Comparison of ENCODE assay signal across 8 cellular contexts in genomic region chr2:142865924-142866323, GRCh38. TPM values are rescaled to one million over a fixed set of nuclear protein-coding genes. Genes with fewer than 3 reads are reported as not detected.
DNase-seq lines count a peak whose midpoint lies in the region; ATAC-seq and TF ChIP-seq lines count a peak whose summit lies in the region.

No MANE protein-coding gene starts in this region.

- no peak for TF ChIP-seq CTCF in PC-9 (conservative IDR thresholded peaks at IDR 0.05)
- no peak for TF ChIP-seq CTCF in CD8-positive, alpha-beta T cell (IDR thresholded peaks at IDR 0.05)

- POLR2A ChIA-PET in PC-9 (lab: Charles Lee; ENCODE audit: unreplicated experiment) = interaction anchor here (0.6 kb wide), 1 partner anchor 33 kb away, joined by 3 read pairs; no protein-coding TSS in a partner anchor
- POLR2A ChIA-PET in CD8-positive, alpha-beta T cell (lab: Charles Lee) = no interaction called here

- H3K27ac ChIP-seq in PC-9 = peak overlapping the region; percentile 59; the same call in 1 of the 2 replicates
- no peak overlapping the region for H3K27ac ChIP-seq in CD8-positive, alpha-beta T cell (ENCODE audit: low read depth, low read length)

- intact Hi-C loops in PC-9 (cut with micrococcal nuclease; ENCODE audit: unreplicated experiment) = no loop called here
- intact Hi-C loops in activated naive CD4-positive, alpha-beta T cell treated with anti-CD3 and anti-CD28 coated beads for 36 hours (cut with micrococcal nuclease) = no loop called here
- intact Hi-C loops in CD8-positive, alpha-beta T cell (cut with DNase I, micrococcal nuclease) = no loop called here

- 0 out of 2 replicates have a peak overlapping the region, but pooled peaks have one; percentile 31 for H2AFZ ChIP-seq in PC-9

- no peaks in the 10 kb centered on the region for H3K27me3 Mint-ChIP-seq in naive B cell
- no peaks in the 10 kb centered on the region for H3K27me3 Mint-ChIP-seq in activated naive CD4-positive, alpha-beta T cell treated with anti-CD3 and anti-CD28 coated beads for 36 hours (ENCODE audit: low read depth)
- peaks cover 3% of the 10 kb centered on the region for H3K27me3 Mint-ChIP-seq in CD8-positive, alpha-beta T cell (ENCODE audit: low read depth)

- ATAC-seq in GM18909 (IDR thresholded peaks at IDR 0.05; ENCODE audit: poor library complexity, unreplicated experiment) = peak; percentile 98
- ATAC-seq in HG02884 (IDR thresholded peaks at IDR 0.05; ENCODE audit: unreplicated experiment) = peak; percentile 95
- peak; percentile 97 to 98 for ATAC-seq in naive B cell (ENCODE audit: low read depth in 2 of 2)
- ATAC-seq in CD8-positive, alpha-beta T cell = no peak

- peaks cover 0 to 2% (median 0%) of the 10 kb centered on the region in 7 donors for H3K9me3 Mint-ChIP-seq in naive B cell
- H3K9me3 Mint-ChIP-seq in activated naive CD4-positive, alpha-beta T cell treated with anti-CD3 and anti-CD28 coated beads for 36 hours = no peaks in the 10 kb centered on the region
- H3K9me3 Mint-ChIP-seq in CD8-positive, alpha-beta T cell = no peaks in the 10 kb centered on the region

- H3K36me3 Mint-ChIP-seq in naive B cell = no peaks in the 10 kb centered on the region
- no peaks in the 10 kb centered on the region for H3K36me3 Mint-ChIP-seq in activated naive CD4-positive, alpha-beta T cell treated with anti-CD3 and anti-CD28 coated beads for 36 hours (ENCODE audit: low read depth)
- no peaks in the 10 kb centered on the region for H3K36me3 Mint-ChIP-seq in CD8-positive, alpha-beta T cell

- peak overlapping the region; percentile 80 to 99 (median 88) for H3K27ac Mint-ChIP-seq in naive B cell
- H3K27ac Mint-ChIP-seq in activated naive CD4-positive, alpha-beta T cell treated with anti-CD3 and anti-CD28 coated beads for 36 hours = no peak overlapping the region
- no peak overlapping the region for H3K27ac Mint-ChIP-seq in CD8-positive, alpha-beta T cell

- H4K20me1 ChIP-seq in PC-9 (ENCODE audit: insufficient read depth) = no peaks in the 10 kb centered on the region

- BruUV-seq in PC-9 (replicated peaks; lab: Mats Ljungman, UMichigan) = no TSS peak

- H3K36me3 ChIP-seq in PC-9 (ENCODE audit: low read depth) = 0 out of 2 replicates have a peak, but pooled peaks cover 4% of the 10 kb centered on the region
- H3K36me3 ChIP-seq in CD8-positive, alpha-beta T cell (ENCODE audit: insufficient read depth, low read length) = no peaks in the 10 kb centered on the region

- no peaks in the 10 kb centered on the region for H3K9me2 ChIP-seq in PC-9 (ENCODE audit: insufficient read depth)

- peaks cover 25% of the 10 kb centered on the region for H3K4me1 ChIP-seq in PC-9 (replicated peaks; ENCODE audit: insufficient read depth)
- no peaks in the 10 kb centered on the region for H3K4me1 ChIP-seq in CD8-positive, alpha-beta T cell (ENCODE audit: insufficient read depth, low read length)

- peaks cover 20 to 30% (median 28%) of the 10 kb centered on the region in 3 donors for H3K4me1 Mint-ChIP-seq in naive B cell
- no peaks in the 10 kb centered on the region for H3K4me1 Mint-ChIP-seq in activated naive CD4-positive, alpha-beta T cell treated with anti-CD3 and anti-CD28 coated beads for 36 hours (ENCODE audit: low read depth)
- H3K4me1 Mint-ChIP-seq in CD8-positive, alpha-beta T cell (ENCODE audit: low read depth) = no peaks in the 10 kb centered on the region

- peak overlapping the region; percentile 57 to 93 (median 78) for H3K4me3 Mint-ChIP-seq in naive B cell
- H3K4me3 Mint-ChIP-seq in activated naive CD4-positive, alpha-beta T cell treated with anti-CD3 and anti-CD28 coated beads for 36 hours = no peak overlapping the region
- H3K4me3 Mint-ChIP-seq in CD8-positive, alpha-beta T cell = no peak overlapping the region

- H3K4me2 ChIP-seq in PC-9 = peak overlapping the region; percentile 23; the same call in 1 of the 2 replicates

- peaks cover 8% of the 10 kb centered on the region for H3F3A ChIP-seq in PC-9 (ENCODE audit: insufficient read depth, low read depth)

- no peaks in the 10 kb centered on the region for H3K27me3 ChIP-seq in PC-9 (ENCODE audit: insufficient read depth, low read depth)
- H3K27me3 ChIP-seq in CD8-positive, alpha-beta T cell (ENCODE audit: insufficient read depth, low read length) = no peaks in the 10 kb centered on the region

- peaks cover 13% of the 10 kb centered on the region; the same call in 1 of the 2 replicates for H3K9me3 ChIP-seq in PC-9 (ENCODE audit: insufficient read depth, low read depth)
- no peaks in the 10 kb centered on the region for H3K9me3 ChIP-seq in CD8-positive, alpha-beta T cell (ENCODE audit: low read length)

- DNase-seq in PC-9 (no peak), naive B cell (peak; percentile 64), hypothalamus (lab: John Stamatoyannopoulos, UW) (no peak), NCI-H226 (no peak)
- no peak for DNase-seq in activated naive CD4-positive, alpha-beta T cell treated with anti-CD3 and anti-CD28 coated beads for 36 hours
- no peak for DNase-seq in CD8-positive, alpha-beta T cell

- H3K4me3 ChIP-seq in PC-9 = no peak overlapping the region
- H3K4me3 ChIP-seq in CD8-positive, alpha-beta T cell (ENCODE audit: low read depth, low read length) = no peak overlapping the region

- H3K79me2 ChIP-seq in PC-9 (ENCODE audit: low read depth) = no peaks in the 10 kb centered on the region

- CTCF ChIA-PET in PC-9 (lab: Charles Lee) = interaction anchor here (0.6 kb wide), 2 partner anchors 18 to 168 kb away, joined by 7 to 8 read pairs; no protein-coding TSS in a partner anchor
- CTCF ChIA-PET in activated naive CD4-positive, alpha-beta T cell treated with anti-CD3 and anti-CD28 coated beads for 36 hours (lab: Charles Lee) = no interaction called here
- CTCF ChIA-PET in CD8-positive, alpha-beta T cell (lab: Charles Lee) = no interaction called here

RNA-seq across cellular contexts. Expression of gene KYNU, which starts 11.5 kb away (rescaled TPM):
- total RNA-seq in PC-9 (2021) = 44.5 and 55.7 TPM in 2 replicates
- polyA plus RNA-seq in naive B cell (ENCODE audit: low read depth in 6 of 6) = 10 to 100 TPM; 33.8 to 53.2 (median 44.0) TPM
- not detected for total RNA-seq in activated naive CD4-positive, alpha-beta T cell treated with anti-CD3 and anti-CD28 coated beads for 36 hours
- total RNA-seq in CD8-positive, alpha-beta T cell = not detected

Comparison
In these comparisons a context has a peak if more than half of its experiments do, and no peak if none do; other contexts are left out.
1. H3K27ac Mint-ChIP-seq: peak in naive B cell (6 of 6); none in activated naive CD4-positive, alpha-beta T cell treated with anti-CD3 and anti-CD28 coated beads for 36 hours (single experiment) and CD8-positive, alpha-beta T cell (single experiment).
2. H3K4me3 Mint-ChIP-seq: peak in naive B cell (8 of 8); none in activated naive CD4-positive, alpha-beta T cell treated with anti-CD3 and anti-CD28 coated beads for 36 hours (single experiment) and CD8-positive, alpha-beta T cell (single experiment).
3. RNA of gene KYNU, which starts 11.5 kb away (total RNA-seq): 44.5 to 55.7 TPM in PC-9; not detected in CD8-positive, alpha-beta T cell and not detected in activated naive CD4-positive, alpha-beta T cell treated with anti-CD3 and anti-CD28 coated beads for 36 hours; every median in the first group is over 10 times any median in the second.